In the genomic region with DNA sequence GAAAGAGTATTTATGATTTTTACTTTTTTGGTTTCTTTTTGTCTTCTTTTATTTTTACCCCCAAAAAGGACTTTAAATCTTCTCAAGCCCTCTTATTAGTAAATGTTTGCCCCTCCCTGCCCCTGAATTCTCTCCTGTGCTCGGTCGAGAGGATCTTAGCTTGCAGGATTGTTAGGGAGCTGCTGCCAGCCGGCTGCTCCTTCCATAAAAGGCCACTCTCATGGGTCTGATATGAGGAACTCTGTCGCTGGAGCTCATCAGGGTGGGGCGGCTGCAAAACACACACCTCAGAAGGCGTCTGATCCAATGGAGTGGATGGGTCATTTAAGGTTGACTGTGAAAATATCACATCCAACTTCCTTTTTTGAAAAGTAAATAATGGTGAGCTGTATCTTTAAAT, we compare ENCODE assay signal across 14 cellular contexts. TPM values are rescaled to one million over a fixed set of nuclear protein-coding genes. Genes with fewer than 3 reads are reported as not detected.
A peak's percentile ranks its signal among the peaks of the same experiment; 100 is the strongest.
DNase-seq lines count a peak whose midpoint lies in the region; ATAC-seq and TF ChIP-seq lines count a peak whose summit lies in the region.
"Had no signal": no experiment of that assay in that cellular context is flagged by ENCODE, and none has a peak within 500 bp of the region (broad histone marks: within the 10 kb centered on the region; RNA-seq: fewer than 3 reads in every experiment).

No MANE protein-coding gene starts in this region.

- TF ChIP-seq CTCF in cardiac muscle cell (IDR thresholded peaks at IDR 0.05; ENCODE audit: low read depth, low read length) = no peak
- TF ChIP-seq CTCF in parathyroid adenoma (IDR thresholded peaks at IDR 0.05) = no peak

- H3K27me3 ChIP-seq in cardiac muscle cell (no peaks in the 10 kb centered on the region), parathyroid adenoma (ENCODE audit: control insufficient read depth, insufficient read depth, low read length) (no peaks in the 10 kb centered on the region)
- H3K27me3 ChIP-seq: tibial nerve had no signal

- H3K27ac ChIP-seq in cardiac muscle cell (peak overlapping the region; percentile 74), parathyroid adenoma (peak overlapping the region; percentile 65)
- H3K27ac ChIP-seq: psoas muscle had no signal

- no peak overlapping the region for H2AFZ ChIP-seq in parathyroid adenoma

- no peaks in the 10 kb centered on the region for H3K79me2 ChIP-seq in parathyroid adenoma

- H3K9ac ChIP-seq in parathyroid adenoma = no peak overlapping the region

- DNase-seq in DMS153 (lab: John Stamatoyannopoulos, UW) = peak; percentile 88
- DNase-seq in OCI-M1 (lab: John Stamatoyannopoulos, UW) = peak; percentile 38
- peak in 1 of 2 donors; percentile 66 for DNase-seq in cardiac muscle cell (ENCODE audit: low read depth in 1 of 2, low spot score in 1 of 2)
- no peak for DNase-seq in Ammon's horn (ENCODE audit: low spot score)
- no peak for DNase-seq in retina
- DNase-seq: activated CD8-positive, alpha-beta T cell treated with anti-CD3 and anti-CD28 coated beads for 36 hours; CD4-positive, alpha-beta T cell; NCI-H524 treated with DMSO at 0.1 percent for 48 hours; psoas muscle had no signal

- H3K4me2 ChIP-seq in parathyroid adenoma (ENCODE audit: low read length) = no peak overlapping the region

- H3K36me3 ChIP-seq in cardiac muscle cell = no peaks in the 10 kb centered on the region
- H3K36me3 ChIP-seq in parathyroid adenoma (ENCODE audit: control insufficient read depth, insufficient read depth, low read length) = no peaks in the 10 kb centered on the region

- peaks cover 11% of the 10 kb centered on the region for H3K4me1 ChIP-seq in cardiac muscle cell (ENCODE audit: low read depth)
- peaks cover 3% of the 10 kb centered on the region for H3K4me1 ChIP-seq in parathyroid adenoma

- H3K4me3 ChIP-seq in cardiac muscle cell = no peak overlapping the region
- H3K4me3 ChIP-seq in parathyroid adenoma (ENCODE audit: low read depth, low read length) = no peak overlapping the region
- H3K4me3 ChIP-seq: psoas muscle, tibial nerve had no signal

- H3K9me3 ChIP-seq in cardiac muscle cell (ENCODE audit: low read depth) (no peaks in the 10 kb centered on the region), parathyroid adenoma (ENCODE audit: control insufficient read depth, low read length) (no peaks in the 10 kb centered on the region)
- H3K9me3 ChIP-seq: psoas muscle, tibial nerve had no signal

- no peak for ATAC-seq in HG02678 (IDR thresholded peaks at IDR 0.05; ENCODE audit: unreplicated experiment)
- no peak for ATAC-seq in GM21576 (IDR thresholded peaks at IDR 0.05; ENCODE audit: unreplicated experiment)
- ATAC-seq: activated CD8-positive, alpha-beta T cell treated with anti-CD3 and anti-CD28 coated beads for 36 hours; HCT116 had no signal

RNA-seq across cellular contexts. Expression of a gene that starts 8.5 kb away (rescaled TPM):
- total RNA-seq in cardiac muscle cell = 2.2 and 4.1 TPM in 2 replicates
- polyA plus RNA-seq in cardiac muscle cell = 0.65 and 2.4 TPM in 2 replicates

RNA-seq across cellular contexts. Expression of a gene that starts 17.1 kb away (rescaled TPM):
- 0.25 and 0.66 TPM in 2 replicates for total RNA-seq in cardiac muscle cell
- polyA plus RNA-seq in cardiac muscle cell = not detected in 2 replicates

RNA-seq across cellular contexts. Expression of a gene that starts 50.6 kb away (rescaled TPM):
- total RNA-seq in cardiac muscle cell = 32.8 and 33.3 TPM in 2 replicates
- polyA plus RNA-seq in cardiac muscle cell = 41.7 and 42.3 TPM in 2 replicates

RNA-seq across cellular contexts. Expression of a gene that starts 52.3 kb away (rescaled TPM):
- total RNA-seq in cardiac muscle cell = not detected in 2 replicates
- 0.32 and 0.35 TPM in 2 replicates for polyA plus RNA-seq in cardiac muscle cell

RNA-seq across cellular contexts. Expression of a gene that starts 59.3 kb away (rescaled TPM):
- 2.8 and 3.4 TPM in 2 replicates for total RNA-seq in cardiac muscle cell
- 1.5 and 3.3 TPM in 2 replicates for polyA plus RNA-seq in cardiac muscle cell

Comparison
In these comparisons a context has a peak if more than half of its experiments do, and no peak if none do; other contexts are left out.
1. DNase-seq: peak in DMS153 (single experiment) and OCI-M1 (single experiment); none in Ammon's horn (single experiment) and retina (single experiment).